In the genomic region with DNA sequence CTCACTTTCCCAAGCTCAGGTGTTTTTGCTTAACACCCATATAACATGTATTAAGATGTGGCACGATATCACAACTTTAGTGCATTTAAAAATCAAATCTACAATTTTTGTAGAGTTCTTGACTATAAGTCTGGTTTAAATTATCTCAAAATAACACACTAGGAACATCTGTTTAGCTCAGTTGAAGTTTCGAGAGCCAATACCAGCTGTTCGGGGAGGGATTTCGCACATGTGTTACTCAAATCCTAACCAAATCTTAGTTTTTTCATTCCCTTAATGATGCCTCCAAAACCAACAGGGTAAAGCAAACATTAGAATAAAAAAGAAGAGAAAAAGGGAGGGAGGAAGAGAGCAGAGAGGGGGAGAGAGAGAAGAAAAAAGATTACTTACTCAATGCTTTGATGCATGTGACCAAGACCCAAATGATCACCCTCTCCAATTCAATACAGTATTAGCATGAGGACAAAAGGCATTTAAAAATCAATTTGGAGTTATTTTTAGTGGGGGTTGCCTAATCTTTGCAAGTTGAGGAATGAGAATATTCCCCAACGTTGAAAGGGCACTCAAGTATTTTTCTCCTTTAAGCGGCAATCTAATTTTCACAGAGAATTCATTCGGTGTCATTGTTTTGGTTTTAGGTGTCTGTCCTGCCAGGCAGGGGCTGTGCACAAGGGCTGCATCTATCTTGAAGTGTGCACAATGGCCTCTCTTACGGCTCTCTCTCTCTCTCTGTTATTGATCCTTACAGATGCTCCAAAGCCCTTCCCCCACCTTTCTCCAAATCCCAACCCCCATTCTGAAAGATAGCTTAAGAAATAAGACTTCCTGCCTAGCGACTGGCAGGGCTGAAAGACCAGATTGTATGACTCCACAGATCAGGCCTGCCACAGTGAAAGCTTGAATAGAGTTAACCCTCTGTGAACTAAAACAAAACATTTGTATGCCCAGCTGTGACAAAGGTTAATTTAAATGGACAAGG, we compare ENCODE assay signal across 1 cellular context.
TF ChIP-seq lines count a peak whose summit lies in the region.

No MANE protein-coding gene starts in this region.

TF ChIP-seq in K562, 482 proteins besides CTCF, POLR2A, EP300 and RAD21 (continues in another document):
- no peak for TF ChIP-seq NR0B1 (IDR thresholded peaks at IDR 0.05; ENCODE audit: partially characterized antibody)
- TF ChIP-seq POLR2AphosphoS2 (IDR thresholded peaks at IDR 0.05; ENCODE audit: low read length): no peak
- TF ChIP-seq SRSF1 (IDR thresholded peaks at IDR 0.05; ENCODE audit: low read depth, low read length): no peak
- no peak for TF ChIP-seq PATZ1 (CRISPR knock-in tag; IDR thresholded peaks at IDR 0.05; ENCODE audit: borderline replicate concordance)
- no peak for TF ChIP-seq ZC3H11A (IDR thresholded peaks at IDR 0.05; ENCODE audit: low read depth, low read length)
- no peak for TF ChIP-seq MEF2D (tag; conservative IDR thresholded peaks at IDR 0.05; ENCODE audit: low read depth)
- no peak for TF ChIP-seq ZNF134 (CRISPR knock-in tag; conservative IDR thresholded peaks at IDR 0.05)
- TF ChIP-seq TAL1 (IDR thresholded peaks at IDR 0.05): no peak
- 0 out of 2 replicates have a peak, but pooled peaks have one; percentile 49 for TF ChIP-seq RNF2 (IDR thresholded peaks at IDR 0.05)
- TF ChIP-seq GATAD2B (IDR thresholded peaks at IDR 0.05; ENCODE audit: borderline replicate concordance): no peak
- TF ChIP-seq BACH1 (tag; IDR thresholded peaks at IDR 0.05): no peak
- TF ChIP-seq ZNF232 (CRISPR knock-in tag; IDR thresholded peaks at IDR 0.05): no peak
- TF ChIP-seq EZH2 (IDR thresholded peaks at IDR 0.05; ENCODE audit: borderline replicate concordance, low read depth, low read length): no peak
- 0 out of 4 replicates have a peak, but pooled peaks of 1 of the 2 experiments have one; percentile 27 for TF ChIP-seq HDAC1 (IDR thresholded peaks at IDR 0.05)
- no peak for TF ChIP-seq HDAC8 (tag; IDR thresholded peaks at IDR 0.05)
- TF ChIP-seq SMAD1 (IDR thresholded peaks at IDR 0.05; ENCODE audit: low read depth, low read length, partially characterized antibody): no peak
- TF ChIP-seq ZNF778 (CRISPR knock-in tag; IDR thresholded peaks at IDR 0.05): no peak
- peak; percentile 24 for TF ChIP-seq MEIS2 (IDR thresholded peaks at IDR 0.05; ENCODE audit: partially characterized antibody)
- no peak for TF ChIP-seq ETV5 (CRISPR knock-in tag; IDR thresholded peaks at IDR 0.05; ENCODE audit: low read depth)
- no peak for TF ChIP-seq U2AF1 (optimal IDR thresholded peaks at IDR 0.05; ENCODE audit: low read depth, low read length)
- no peak for TF ChIP-seq KAT7 (CRISPR knock-in tag; IDR thresholded peaks at IDR 0.05; ENCODE audit: borderline replicate concordance)
- TF ChIP-seq, protein P1, sequence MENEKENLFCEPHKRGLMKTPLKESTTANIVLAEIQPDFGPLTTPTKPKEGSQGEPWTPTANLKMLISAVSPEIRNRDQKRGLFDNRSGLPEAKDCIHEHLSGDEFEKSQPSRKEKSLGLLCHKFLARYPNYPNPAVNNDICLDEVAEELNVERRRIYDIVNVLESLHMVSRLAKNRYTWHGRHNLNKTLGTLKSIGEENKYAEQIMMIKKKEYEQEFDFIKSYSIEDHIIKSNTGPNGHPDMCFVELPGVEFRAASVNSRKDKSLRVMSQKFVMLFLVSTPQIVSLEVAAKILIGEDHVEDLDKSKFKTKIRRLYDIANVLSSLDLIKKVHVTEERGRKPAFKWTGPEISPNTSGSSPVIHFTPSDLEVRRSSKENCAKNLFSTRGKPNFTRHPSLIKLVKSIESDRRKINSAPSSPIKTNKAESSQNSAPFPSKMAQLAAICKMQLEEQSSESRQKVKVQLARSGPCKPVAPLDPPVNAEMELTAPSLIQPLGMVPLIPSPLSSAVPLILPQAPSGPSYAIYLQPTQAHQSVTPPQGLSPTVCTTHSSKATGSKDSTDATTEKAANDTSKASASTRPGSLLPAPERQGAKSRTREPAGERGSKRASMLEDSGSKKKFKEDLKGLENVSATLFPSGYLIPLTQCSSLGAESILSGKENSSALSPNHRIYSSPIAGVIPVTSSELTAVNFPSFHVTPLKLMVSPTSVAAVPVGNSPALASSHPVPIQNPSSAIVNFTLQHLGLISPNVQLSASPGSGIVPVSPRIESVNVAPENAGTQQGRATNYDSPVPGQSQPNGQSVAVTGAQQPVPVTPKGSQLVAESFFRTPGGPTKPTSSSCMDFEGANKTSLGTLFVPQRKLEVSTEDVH (IDR thresholded peaks at IDR 0.05; ENCODE audit: low read depth, partially characterized antibody): no peak
- TF ChIP-seq OTX1 (CRISPR knock-in tag; IDR thresholded peaks at IDR 0.05): no peak
- no peak for TF ChIP-seq PHTF2 (CRISPR knock-in tag; IDR thresholded peaks at IDR 0.05)
- TF ChIP-seq LARP7 (IDR thresholded peaks at IDR 0.05): no peak
- no peak for TF ChIP-seq KLF13 (tag; IDR thresholded peaks at IDR 0.05; ENCODE audit: borderline replicate concordance, low read depth)
- TF ChIP-seq MXD1 (CRISPR knock-in tag; IDR thresholded peaks at IDR 0.05; ENCODE audit: borderline replicate concordance, poor library complexity, severe bottlenecking): no peak
- no peak for TF ChIP-seq BRF2 (IDR thresholded peaks at IDR 0.05; ENCODE audit: borderline replicate concordance, insufficient read depth, insufficient read length)
- TF ChIP-seq SMARCE1 (IDR thresholded peaks at IDR 0.05): 0 out of 2 replicates have a peak, but pooled peaks have one; percentile 11
- no peak for TF ChIP-seq ZNF444 (CRISPR knock-in tag; IDR thresholded peaks at IDR 0.05)
- TF ChIP-seq, protein P2, sequence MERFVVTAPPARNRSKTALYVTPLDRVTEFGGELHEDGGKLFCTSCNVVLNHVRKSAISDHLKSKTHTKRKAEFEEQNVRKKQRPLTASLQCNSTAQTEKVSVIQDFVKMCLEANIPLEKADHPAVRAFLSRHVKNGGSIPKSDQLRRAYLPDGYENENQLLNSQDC (CRISPR knock-in tag; IDR thresholded peaks at IDR 0.05): no peak
- no peak for TF ChIP-seq BRD9 (IDR thresholded peaks at IDR 0.05; ENCODE audit: low read depth, partially characterized antibody)
- TF ChIP-seq SAP30 (IDR thresholded peaks at IDR 0.05; ENCODE audit: borderline replicate concordance, insufficient read depth, low read depth, low read length, poor library complexity, severe bottlenecking): no peak
- no peak for TF ChIP-seq EHMT2 (IDR thresholded peaks at IDR 0.05)
- TF ChIP-seq DPF2 (IDR thresholded peaks at IDR 0.05): peak; percentile 60; the same call in 1 of the 2 replicates
- TF ChIP-seq TFAP4 (CRISPR knock-in tag; IDR thresholded peaks at IDR 0.05; ENCODE audit: borderline replicate concordance): no peak
- no peak for TF ChIP-seq CHD1 (IDR thresholded peaks at IDR 0.05; ENCODE audit: low read length)
- no peak for TF ChIP-seq TEAD4 (IDR thresholded peaks at IDR 0.05; ENCODE audit: low read length)
- no peak for TF ChIP-seq TEAD4 (CRISPR knock-in tag; IDR thresholded peaks at IDR 0.05; ENCODE audit: borderline replicate concordance)
- no peak for TF ChIP-seq PCBP1 (IDR thresholded peaks at IDR 0.05; ENCODE audit: low read depth, low read length, poor library complexity, severe bottlenecking)
- TF ChIP-seq, protein P3, sequence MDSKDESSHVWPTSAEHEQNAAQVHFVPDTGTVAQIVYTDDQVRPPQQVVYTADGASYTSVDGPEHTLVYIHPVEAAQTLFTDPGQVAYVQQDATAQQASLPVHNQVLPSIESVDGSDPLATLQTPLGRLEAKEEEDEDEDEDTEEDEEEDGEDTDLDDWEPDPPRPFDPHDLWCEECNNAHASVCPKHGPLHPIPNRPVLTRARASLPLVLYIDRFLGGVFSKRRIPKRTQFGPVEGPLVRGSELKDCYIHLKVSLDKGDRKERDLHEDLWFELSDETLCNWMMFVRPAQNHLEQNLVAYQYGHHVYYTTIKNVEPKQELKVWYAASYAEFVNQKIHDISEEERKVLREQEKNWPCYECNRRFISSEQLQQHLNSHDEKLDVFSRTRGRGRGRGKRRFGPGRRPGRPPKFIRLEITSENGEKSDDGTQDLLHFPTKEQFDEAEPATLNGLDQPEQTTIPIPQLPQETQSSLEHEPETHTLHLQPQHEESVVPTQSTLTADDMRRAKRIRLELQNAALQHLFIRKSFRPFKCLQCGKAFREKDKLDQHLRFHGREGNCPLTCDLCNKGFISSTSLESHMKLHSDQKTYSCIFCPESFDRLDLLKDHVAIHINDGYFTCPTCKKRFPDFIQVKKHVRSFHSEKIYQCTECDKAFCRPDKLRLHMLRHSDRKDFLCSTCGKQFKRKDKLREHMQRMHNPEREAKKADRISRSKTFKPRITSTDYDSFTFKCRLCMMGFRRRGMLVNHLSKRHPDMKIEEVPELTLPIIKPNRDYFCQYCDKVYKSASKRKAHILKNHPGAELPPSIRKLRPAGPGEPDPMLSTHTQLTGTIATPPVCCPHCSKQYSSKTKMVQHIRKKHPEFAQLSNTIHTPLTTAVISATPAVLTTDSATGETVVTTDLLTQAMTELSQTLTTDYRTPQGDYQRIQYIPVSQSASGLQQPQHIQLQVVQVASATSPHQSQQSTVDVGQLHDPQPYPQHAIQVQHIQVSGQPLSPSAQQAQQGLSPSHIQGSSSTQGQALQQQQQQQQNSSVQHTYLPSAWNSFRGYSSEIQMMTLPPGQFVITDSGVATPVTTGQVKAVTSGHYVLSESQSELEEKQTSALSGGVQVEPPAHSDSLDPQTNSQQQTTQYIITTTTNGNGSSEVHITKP (IDR thresholded peaks at IDR 0.05; ENCODE audit: partially characterized antibody): no peak
- no peak for TF ChIP-seq TBP (optimal IDR thresholded peaks at IDR 0.05; ENCODE audit: low read depth, low read length)
- TF ChIP-seq POLR2AphosphoS5 (IDR thresholded peaks at IDR 0.05; ENCODE audit: control insufficient read depth, insufficient read depth, low read depth, low read length): peak; percentile 29; the same call in 1 of the 2 replicates
- TF ChIP-seq HIVEP1 (CRISPR knock-in tag; IDR thresholded peaks at IDR 0.05): no peak
- no peak for TF ChIP-seq PHF21A (IDR thresholded peaks at IDR 0.05; ENCODE audit: borderline replicate concordance, low read depth)
- no peak for TF ChIP-seq ZNF41 (CRISPR knock-in tag; conservative IDR thresholded peaks at IDR 0.05)
- no peak for TF ChIP-seq PREB (CRISPR knock-in tag; IDR thresholded peaks at IDR 0.05)
- TF ChIP-seq POLR3G (IDR thresholded peaks at IDR 0.05; ENCODE audit: extremely low read depth, insufficient read length, insufficient replicate concordance): no peak
- TF ChIP-seq ARID1B (IDR thresholded peaks at IDR 0.05): peak; percentile 45; the same call in 1 of the 2 replicates
